Comparison of ENCODE assay signal across 4 cellular contexts in genomic region chr11:119017377-119017776, GRCh38. TPM values are rescaled to one million over a fixed set of nuclear protein-coding genes. Genes with fewer than 3 reads are reported as not detected.
DNase-seq lines count a peak whose midpoint lies in the region; ATAC-seq, FAIRE-seq and TF ChIP-seq lines count a peak whose summit lies in the region.
"Not testable (repeated sequence)": the region's sequence is repeated elsewhere in the genome, so short reads cannot be mapped to it uniquely, and the experiment has no call there.

No MANE protein-coding gene starts in this region.

- H3K27ac Mint-ChIP-seq in naive thymus-derived CD4-positive, alpha-beta T cell = peak overlapping the region; percentile 99 to 100 (median 100)

- H3K27me3 Mint-ChIP-seq in naive thymus-derived CD4-positive, alpha-beta T cell = not testable (repeated sequence)

- H3K9me2 ChIP-seq in SK-N-SH = not testable (repeated sequence)

- H3K4me1 Mint-ChIP-seq in naive thymus-derived CD4-positive, alpha-beta T cell = peaks cover 22 to 77% (median 52%) of the 10 kb centered on the region in 7 donors

- H3K4me1 ChIP-seq in SK-N-SH (ENCODE audit: control insufficient read depth in 1 of 2, insufficient read depth in 2 of 2, low read depth in 1 of 2, low read length in 1 of 2) = peaks cover 15 to 18% of the 10 kb centered on the region in 2 experiments; a peak in 3 of 4 replicates
- not testable (repeated sequence) for H3K4me1 ChIP-seq in H1 (replicated peaks in 1 of 4; ENCODE audit: control insufficient read depth in 3 of 4, insufficient read depth in 4 of 4, low read length in 3 of 4)
- H3K4me1 ChIP-seq in naive thymus-derived CD4-positive, alpha-beta T cell (ENCODE audit: control insufficient read depth in 2 of 2, insufficient read depth in 2 of 2, low read length in 2 of 2) = peaks cover 30 to 32% of the 10 kb centered on the region in 2 donors

- peaks cover 16% of the 10 kb centered on the region for H4K20me1 ChIP-seq in SK-N-SH (ENCODE audit: insufficient read depth)
- H4K20me1 ChIP-seq in H1 (replicated peaks in 1 of 2; ENCODE audit: control insufficient read depth in 1 of 2, insufficient read depth in 2 of 2, low read length in 2 of 2) = not testable (repeated sequence)

- TF ChIP-seq POLR2A in H1 (IDR thresholded peaks at IDR 0.05; ENCODE audit: control extremely low read depth in 1 of 2, low read depth in 2 of 2, low read length in 2 of 2) = not testable (repeated sequence)

- not testable (repeated sequence) for H3K23ac ChIP-seq in H1 (ENCODE audit: insufficient read length)

- 1% methylated on average over 10 of the region's 10 CpGs for WGBS in SK-N-SH (ENCODE audit: low lambda C conversion rate)
- WGBS in H1 (ENCODE audit: extremely low coverage in 1 of 2, insufficient coverage in 1 of 2, insufficient read length in 1 of 2, insufficient replicate concordance in 2 of 2, low coverage in 1 of 2, low lambda C conversion rate in 2 of 2, missing lambda C conversion rate in 1 of 2), 2 experiments = 16% methylated on average over 10 of the region's 10 CpGs; no CpG with 5 or more reads in 1 of the 2 experiments

- H3K4me2 ChIP-seq in SK-N-SH (peak overlapping the region; percentile 91), H1 (ENCODE audit: insufficient read depth in 1 of 2, low read depth in 2 of 2, low read length in 2 of 2) (peak overlapping the region; percentile 68 to 75)

- H4K91ac ChIP-seq in H1 (replicated peaks; ENCODE audit: insufficient read length, low read length) = not testable (repeated sequence)

- intact Hi-C loops in naive thymus-derived CD4-positive, alpha-beta T cell (cut with micrococcal nuclease) = loop anchor here (5.0 kb wide), 3 partner anchors 150 to 445 kb away; partner anchors contain the start of genes ARCN1 (in 1 of the 2) and NLRX1 (in 1 of the 2)

- H3K4me3 Mint-ChIP-seq in naive thymus-derived CD4-positive, alpha-beta T cell = peak overlapping the region; percentile 96 to 100 (median 98)

- not testable (repeated sequence) for H3K18ac ChIP-seq in H1 (ENCODE audit: extremely low read depth, low read length)

- H3K23me2 ChIP-seq in H1 (ENCODE audit: low read depth, low read length) = not testable (repeated sequence)

- peak overlapping the region; percentile 94 for H3K4me3 ChIP-seq in AG04449 (ENCODE audit: low read depth, low read length)
- H3K4me3 ChIP-seq in SK-N-SH (ENCODE audit: low read depth in 2 of 2, low read length in 1 of 2) = peak overlapping the region; percentile 69 to 97
- peak overlapping the region; percentile 93 to 99 (median 95) for H3K4me3 ChIP-seq in H1 (ENCODE audit: extremely low read depth in 1 of 4, insufficient read depth in 2 of 4, low read depth in 3 of 4, low read length in 4 of 4)
- peak overlapping the region; percentile 89 for H3K4me3 ChIP-seq in naive thymus-derived CD4-positive, alpha-beta T cell (ENCODE audit: low read length)

- peak overlapping the region; percentile 92 for H3K27ac ChIP-seq in SK-N-SH (ENCODE audit: low read depth in 2 of 2, low read length in 1 of 2)
- peak overlapping the region; percentile 84; the same call in 1 of the 2 replicates for H3K27ac ChIP-seq in H1 (ENCODE audit: low read depth, low read length)
- peak overlapping the region; percentile 98 for H3K27ac ChIP-seq in naive thymus-derived CD4-positive, alpha-beta T cell (ENCODE audit: low read depth, low read length)

- not testable (repeated sequence) for DNase-seq in AG04449 (ENCODE audit: low read depth, low spot score); SK-N-SH; H1 (ENCODE audit: low read depth in 1 of 2, low spot score in 2 of 2)
- DNase-seq in naive thymus-derived CD4-positive, alpha-beta T cell = peak in 3 of 9 donors; percentile 22 to 31 (median 25)

- peaks cover 8 to 57% (median 40%) of the 10 kb centered on the region in 5 donors for H3K36me3 Mint-ChIP-seq in naive thymus-derived CD4-positive, alpha-beta T cell

- not testable (repeated sequence) for H2BK15ac ChIP-seq in H1 (ENCODE audit: low read length)

- H3K27me3 ChIP-seq in SK-N-SH (ENCODE audit: insufficient read depth); H1 (replicated peaks in 1 of 4; ENCODE audit: control insufficient read depth in 3 of 4, extremely low read depth in 1 of 4, insufficient read depth in 3 of 4, low read length in 3 of 4); naive thymus-derived CD4-positive, alpha-beta T cell (ENCODE audit: control insufficient read depth in 2 of 2, insufficient read depth in 2 of 2, low read length in 2 of 2): not testable (repeated sequence)

- not testable (repeated sequence) for H2BK20ac ChIP-seq in H1 (ENCODE audit: low read length)

- TF ChIP-seq RAD21 in SK-N-SH (IDR thresholded peaks at IDR 0.05; ENCODE audit: low read length); H1 (IDR thresholded peaks at IDR 0.05 in 1 of 2, conservative IDR thresholded peaks at IDR 0.05 in 1 of 2; ENCODE audit: low read depth in 2 of 2, low read length in 2 of 2): not testable (repeated sequence)

- not testable (repeated sequence) for H2AFZ ChIP-seq in SK-N-SH (ENCODE audit: low read depth); H1 (ENCODE audit: low read length)

- H3K9ac ChIP-seq in SK-N-SH = peak overlapping the region; percentile 95
- peak overlapping the region; percentile 84 to 96 (median 94) for H3K9ac ChIP-seq in H1 (replicated peaks in 1 of 4; ENCODE audit: extremely low read depth in 1 of 4, low read depth in 3 of 4, low read length in 3 of 4)

- H3K79me2 ChIP-seq in SK-N-SH (ENCODE audit: insufficient read depth) = peaks cover 83% of the 10 kb centered on the region
- peaks cover 15 to 52% of the 10 kb centered on the region in 2 experiments; a peak in 3 of 4 replicates for H3K79me2 ChIP-seq in H1 (ENCODE audit: control insufficient read depth in 1 of 2, insufficient read depth in 2 of 2, low read length in 2 of 2)

- H3K36me3 ChIP-seq in SK-N-SH (replicated peaks in 1 of 2; ENCODE audit: control insufficient read depth in 1 of 2, insufficient read depth in 2 of 2, low read length in 1 of 2) (peaks cover 49 to 55% of the 10 kb centered on the region in 2 experiments), H1 (ENCODE audit: control insufficient read depth in 2 of 4, insufficient read depth in 4 of 4, low read length in 3 of 4) (peaks cover 29 to 58% (median 40%) of the 10 kb centered on the region in 4 experiments)
- H3K36me3 ChIP-seq in naive thymus-derived CD4-positive, alpha-beta T cell (ENCODE audit: control insufficient read depth in 2 of 3, insufficient read depth in 3 of 3, low read length in 3 of 3) = peaks cover 18 to 61% (median 25%) of the 10 kb centered on the region in 3 experiments

- H3K4ac ChIP-seq in H1 (replicated peaks; ENCODE audit: insufficient read length, low read depth, low read length) = not testable (repeated sequence)

- not testable (repeated sequence) for H2BK12ac ChIP-seq in H1 (ENCODE audit: low read depth, low read length)

- H4K8ac ChIP-seq in H1 (ENCODE audit: extremely low read depth, insufficient read depth, low read length) = not testable (repeated sequence)

- peaks cover 43% of the 10 kb centered on the region for H3F3A ChIP-seq in SK-N-SH (replicated peaks; ENCODE audit: insufficient read depth)

- POLR2A ChIA-PET in AG04449 (lab: Yijun Ruan, JAX) = not testable (repeated sequence)
- POLR2A ChIA-PET in SK-N-SH (lab: Yijun Ruan, JAX) = interaction anchor here (0.7 to 1.3 kb wide), 2 partner anchors 26 to 40 kb away, joined by 3 read pairs; no protein-coding TSS in a partner anchor
- POLR2A ChIA-PET in H1 (lab: Charles Lee; ENCODE audit: partially characterized antibody) = interaction anchor here (0.7 to 18.5 kb wide), 7 partner anchors 10 to 104 kb away, joined by 3 to 264 read pairs (median 5); partner anchors contain the start of genes C2CD2L, CENATAC, DPAGT1 and SLC37A4
- POLR2A ChIA-PET in naive thymus-derived CD4-positive, alpha-beta T cell (lab: Charles Lee) = interaction anchor here (0.7 to 4.2 kb wide), 7 partner anchors 12 to 85 kb away, joined by 3 to 69 read pairs (median 9); partner anchors contain the start of genes CENATAC, HMBS and SLC37A4

- not testable (repeated sequence) for H3K56ac ChIP-seq in H1 (replicated peaks; ENCODE audit: insufficient read length, low read depth, low read length)

- not testable (repeated sequence) for H3K14ac ChIP-seq in H1 (ENCODE audit: insufficient read length)

- H4K5ac ChIP-seq in H1 (ENCODE audit: insufficient read length, low read depth, low read length) = peak overlapping the region; percentile 7

- H2BK5ac ChIP-seq in H1 (ENCODE audit: low read depth, low read length) = not testable (repeated sequence)

- not testable (repeated sequence) for TF ChIP-seq CTCF in AG04449 (IDR thresholded peaks at IDR 0.05; ENCODE audit: insufficient read depth, low read length, missing control alignments); SK-N-SH (IDR thresholded peaks at IDR 0.05); H1 (IDR thresholded peaks at IDR 0.05; ENCODE audit: control extremely low read depth in 1 of 3, insufficient read depth in 1 of 3, low read depth in 1 of 3, low read length in 3 of 3)

- H2BK120ac ChIP-seq in H1 (replicated peaks; ENCODE audit: low read depth, low read length) = not testable (repeated sequence)

- TF ChIP-seq EP300 in SK-N-SH (IDR thresholded peaks at IDR 0.05; ENCODE audit: borderline replicate concordance in 1 of 2, low read depth in 1 of 2, low read length in 1 of 2); H1 (IDR thresholded peaks at IDR 0.05; ENCODE audit: borderline replicate concordance in 1 of 2, low read depth in 2 of 2, low read length in 2 of 2): not testable (repeated sequence)

- not testable (repeated sequence) for ATAC-seq in naive thymus-derived CD4-positive, alpha-beta T cell

- H3K9me3 ChIP-seq in SK-N-SH; H1 (ENCODE audit: insufficient read depth in 2 of 2, low read depth in 1 of 2, low read length in 1 of 2); naive thymus-derived CD4-positive, alpha-beta T cell (ENCODE audit: control insufficient read depth in 2 of 3, low read length in 3 of 3): not testable (repeated sequence)

- H2AK5ac ChIP-seq in H1 (ENCODE audit: low read depth, low read length) = not testable (repeated sequence)

- H3K9me3 Mint-ChIP-seq in naive thymus-derived CD4-positive, alpha-beta T cell = not testable (repeated sequence)

- not testable (repeated sequence) for FAIRE-seq in H1 (lab: Jason Lieb, UNC)

- CTCF ChIA-PET in AG04449 (lab: Yijun Ruan, JAX) (interaction anchor here (0.9 to 8.5 kb wide), 2 partner anchors 14 to 87 kb away, joined by 3 to 54 read pairs; partner anchors contain the start of gene SLC37A4), SK-N-SH (lab: Yijun Ruan, JAX) (interaction anchor here (3.9 kb wide), 1 partner anchor 12 kb away, joined by 13 read pairs; no protein-coding TSS in a partner anchor), H1 (lab: Charles Lee; ENCODE audit: partially characterized antibody) (interaction anchor here (0.6 to 3.0 kb wide), 3 partner anchors 10 to 425 kb away, joined by 3 to 12 read pairs (median 5); partner anchors contain the start of gene SLC37A4)
- CTCF ChIA-PET in naive thymus-derived CD4-positive, alpha-beta T cell (lab: Charles Lee) = interaction anchor here (1.0 kb wide), 1 partner anchor 109 kb away, joined by 4 read pairs; no protein-coding TSS in a partner anchor

- not testable (repeated sequence) for H3K79me1 ChIP-seq in H1 (ENCODE audit: low read depth, low read length)

RNA-seq across cellular contexts. Expression of gene RPS25, which starts 0.8 kb away (rescaled TPM):
- polyA plus RNA-seq in SK-N-SH (2012; rRNA removed) (2,335 and 2,688 TPM in 2 replicates), H1 (2011; rRNA removed) (949 and 1,643 TPM in 2 replicates)
- 3,219 and 4,860 TPM in 2 replicates for polyA plus RNA-seq in SK-N-SH (2012; cell fraction: cytosol; rRNA removed)
- 490 and 600 TPM in 2 replicates for polyA plus RNA-seq in SK-N-SH (2012; cell fraction: nucleus; rRNA removed)
- 1,525 and 1,551 TPM in 2 replicates for total RNA-seq in H1 (2021; fragmentation: NEBNext Ultra II Directional; extraction: Animal tissue kit (Norgen Biotek cat#: 25700))
- polyA plus RNA-seq in H1 (2011; cell fraction: cytosol; rRNA removed) = 2,605 TPM
- polyA plus RNA-seq in H1 (2011; cell fraction: nucleus; rRNA removed) = 229 TPM
- 1,158 to 2,090 TPM (median 1,347 TPM) in 4 replicates for polyA plus RNA-seq in H1 (2012, experiment 1 of 2)
- polyA plus RNA-seq in H1 (2012, experiment 2 of 2) = 3,124 TPM
- polyA plus RNA-seq in H1 (2013, experiment 1 of 2) = 3,101 TPM
- polyA plus RNA-seq in H1 (2013, experiment 2 of 2) = 3,045 TPM
- polyA minus RNA-seq in H1 (2011; rRNA and poly(A)+ RNA removed) = 94.4 and 132 TPM in 2 replicates
- 544 TPM for polyA minus RNA-seq in H1 (2011; cell fraction: cytosol; rRNA and poly(A)+ RNA removed)
- polyA minus RNA-seq in H1 (2011; cell fraction: nucleus; rRNA and poly(A)+ RNA removed) = 151 TPM
- total RNA-seq in naive thymus-derived CD4-positive, alpha-beta T cell = 1,000 to 10,000 TPM; 1,535 to 3,042 (median 2,772) TPM
- 1,000 to 10,000 TPM; 4,222 to 6,094 TPM for polyA plus RNA-seq in naive thymus-derived CD4-positive, alpha-beta T cell

RNA-seq across cellular contexts. Expression of gene TRAPPC4, which starts 1.2 kb away (rescaled TPM):
- polyA plus RNA-seq in SK-N-SH (2012; rRNA removed) (299 and 368 TPM in 2 replicates), H1 (2011; rRNA removed) (223 and 240 TPM in 2 replicates)
- 280 and 301 TPM in 2 replicates for polyA plus RNA-seq in SK-N-SH (2012; cell fraction: cytosol; rRNA removed)
- 172 and 215 TPM in 2 replicates for polyA plus RNA-seq in SK-N-SH (2012; cell fraction: nucleus; rRNA removed)
- 88.6 and 94.3 TPM in 2 replicates for total RNA-seq in H1 (2021; fragmentation: NEBNext Ultra II Directional; extraction: Animal tissue kit (Norgen Biotek cat#: 25700))
- polyA plus RNA-seq in H1 (2011; cell fraction: cytosol; rRNA removed) = 245 TPM
- 104 TPM for polyA plus RNA-seq in H1 (2011; cell fraction: nucleus; rRNA removed)
- 108 to 134 TPM (median 120 TPM) in 4 replicates for polyA plus RNA-seq in H1 (2012, experiment 1 of 2)
- polyA plus RNA-seq in H1 (2012, experiment 2 of 2) = 19.3 TPM
- polyA plus RNA-seq in H1 (2013, experiment 1 of 2) = 86.2 TPM
- 95.7 TPM for polyA plus RNA-seq in H1 (2013, experiment 2 of 2)
- polyA minus RNA-seq in H1 (2011; rRNA and poly(A)+ RNA removed) = 100 and 133 TPM in 2 replicates
- polyA minus RNA-seq in H1 (2011; cell fraction: cytosol; rRNA and poly(A)+ RNA removed) = 26.9 TPM
- polyA minus RNA-seq in H1 (2011; cell fraction: nucleus; rRNA and poly(A)+ RNA removed) = 47.6 TPM
- 10 to 100 TPM; 70.7 to 80.3 (median 77.8) TPM for total RNA-seq in naive thymus-derived CD4-positive, alpha-beta T cell
- polyA plus RNA-seq in naive thymus-derived CD4-positive, alpha-beta T cell = 100 to 1,000 TPM in 1 of 2 donors, 10 to 100 TPM in 1; 82.1 to 123 TPM

RNA-seq across cellular contexts. Expression of gene SLC37A4, which starts 13.3 kb away (rescaled TPM):
- polyA plus RNA-seq in SK-N-SH (2012; rRNA removed) = 21.8 and 22.1 TPM in 2 replicates
- polyA plus RNA-seq in SK-N-SH (2012; cell fraction: cytosol; rRNA removed) = 12.6 and 17.4 TPM in 2 replicates
- polyA plus RNA-seq in SK-N-SH (2012; cell fraction: nucleus; rRNA removed) = 48.3 and 61.6 TPM in 2 replicates
- total RNA-seq in H1 (2021; fragmentation: NEBNext Ultra II Directional; extraction: Animal tissue kit (Norgen Biotek cat#: 25700)) = 29.0 and 35.1 TPM in 2 replicates
- 91.9 and 101 TPM in 2 replicates for polyA plus RNA-seq in H1 (2011; rRNA removed)
- polyA plus RNA-seq in H1 (2011; cell fraction: cytosol; rRNA removed) = 79.2 TPM
- polyA plus RNA-seq in H1 (2011; cell fraction: nucleus; rRNA removed) = 241 TPM
- polyA plus RNA-seq in H1 (2012, experiment 1 of 2) = 35.6 to 53.5 TPM (median 49.8 TPM) in 4 replicates
- 53.6 TPM for polyA plus RNA-seq in H1 (2012, experiment 2 of 2)
- polyA plus RNA-seq in H1 (2013, experiment 1 of 2) = 44.1 TPM
- 43.1 TPM for polyA plus RNA-seq in H1 (2013, experiment 2 of 2)
- polyA minus RNA-seq in H1 (2011; rRNA and poly(A)+ RNA removed) = 60.9 and 63.3 TPM in 2 replicates
- 23.0 TPM for polyA minus RNA-seq in H1 (2011; cell fraction: cytosol; rRNA and poly(A)+ RNA removed)
- polyA minus RNA-seq in H1 (2011; cell fraction: nucleus; rRNA and poly(A)+ RNA removed) = 45.7 TPM
- total RNA-seq in naive thymus-derived CD4-positive, alpha-beta T cell = 10 to 100 TPM in 3 of 5 experiments, 1 to 10 TPM in 2; 7.1 to 20.8 (median 14.6) TPM
- polyA plus RNA-seq in naive thymus-derived CD4-positive, alpha-beta T cell = 10 to 100 TPM; 10.6 to 13.1 TPM

RNA-seq across cellular contexts. Expression of gene CENATAC, which starts 19.4 kb away (rescaled TPM):
- polyA plus RNA-seq in SK-N-SH (2012; rRNA removed) = 16.0 and 19.8 TPM in 2 replicates
- polyA plus RNA-seq in SK-N-SH (2012; cell fraction: cytosol; rRNA removed) = 5.4 and 6.3 TPM in 2 replicates
- polyA plus RNA-seq in SK-N-SH (2012; cell fraction: nucleus; rRNA removed) = 103 and 135 TPM in 2 replicates
- 33.1 and 36.4 TPM in 2 replicates for total RNA-seq in H1 (2021; fragmentation: NEBNext Ultra II Directional; extraction: Animal tissue kit (Norgen Biotek cat#: 25700))
- polyA plus RNA-seq in H1 (2011; rRNA removed) = 20.1 and 22.7 TPM in 2 replicates
- 27.0 TPM for polyA plus RNA-seq in H1 (2011; cell fraction: cytosol; rRNA removed)
- 33.9 TPM for polyA plus RNA-seq in H1 (2011; cell fraction: nucleus; rRNA removed)
- 31.1 to 37.2 TPM (median 35.4 TPM) in 4 replicates for polyA plus RNA-seq in H1 (2012, experiment 1 of 2)
- 15.7 TPM for polyA plus RNA-seq in H1 (2012, experiment 2 of 2)
- 41.8 TPM for polyA plus RNA-seq in H1 (2013, experiment 1 of 2)
- 33.2 TPM for polyA plus RNA-seq in H1 (2013, experiment 2 of 2)
- 29.4 and 32.4 TPM in 2 replicates for polyA minus RNA-seq in H1 (2011; rRNA and poly(A)+ RNA removed)
- polyA minus RNA-seq in H1 (2011; cell fraction: cytosol; rRNA and poly(A)+ RNA removed) = 18.3 TPM
- 50.4 TPM for polyA minus RNA-seq in H1 (2011; cell fraction: nucleus; rRNA and poly(A)+ RNA removed)
- total RNA-seq in naive thymus-derived CD4-positive, alpha-beta T cell = 100 to 1,000 TPM in 4 of 5 experiments, 10 to 100 TPM in 1; 53.5 to 136 (median 109) TPM
- polyA plus RNA-seq in naive thymus-derived CD4-positive, alpha-beta T cell = 10 to 100 TPM in 1 of 2 donors, 1 to 10 TPM in 1; 8.4 to 13.5 TPM

RNA-seq across cellular contexts. Expression of gene HYOU1, which starts 39.6 kb away (rescaled TPM):
- polyA plus RNA-seq in SK-N-SH (2012; rRNA removed) (90.8 and 105 TPM in 2 replicates), H1 (2011; rRNA removed) (229 and 239 TPM in 2 replicates)
- polyA plus RNA-seq in SK-N-SH (2012; cell fraction: cytosol; rRNA removed) = 64.8 and 77.2 TPM in 2 replicates
- 99.7 and 113 TPM in 2 replicates for polyA plus RNA-seq in SK-N-SH (2012; cell fraction: nucleus; rRNA removed)
- total RNA-seq in H1 (2021; fragmentation: NEBNext Ultra II Directional; extraction: Animal tissue kit (Norgen Biotek cat#: 25700)) = 293 and 295 TPM in 2 replicates
- 202 TPM for polyA plus RNA-seq in H1 (2011; cell fraction: cytosol; rRNA removed)
- polyA plus RNA-seq in H1 (2011; cell fraction: nucleus; rRNA removed) = 288 TPM
- polyA plus RNA-seq in H1 (2012, experiment 1 of 2) = 173 to 236 TPM (median 223 TPM) in 4 replicates
- 152 TPM for polyA plus RNA-seq in H1 (2012, experiment 2 of 2)
- 284 TPM for polyA plus RNA-seq in H1 (2013, experiment 1 of 2)
- 265 TPM for polyA plus RNA-seq in H1 (2013, experiment 2 of 2)
- 323 and 367 TPM in 2 replicates for polyA minus RNA-seq in H1 (2011; rRNA and poly(A)+ RNA removed)
- 136 TPM for polyA minus RNA-seq in H1 (2011; cell fraction: cytosol; rRNA and poly(A)+ RNA removed)
- 90.0 TPM for polyA minus RNA-seq in H1 (2011; cell fraction: nucleus; rRNA and poly(A)+ RNA removed)
- total RNA-seq in naive thymus-derived CD4-positive, alpha-beta T cell = 100 to 1,000 TPM in 3 of 5 experiments, 10 to 100 TPM in 2; 77.8 to 198 (median 110) TPM
- 10 to 100 TPM; 11.3 to 18.3 TPM for polyA plus RNA-seq in naive thymus-derived CD4-positive, alpha-beta T cell
